ENCODE assay signal across 18 cellular contexts in genomic region chr17:57595426-57595825, GRCh38.
DNase-seq lines count a peak whose midpoint lies in the region; ATAC-seq and TF ChIP-seq lines count a peak whose summit lies in the region.
"Had no signal": no experiment of that assay in that cellular context is flagged by ENCODE, and none has a peak within 500 bp of the region (broad histone marks: within the 10 kb centered on the region; RNA-seq: fewer than 3 reads in every experiment).

No MANE protein-coding gene starts in this region.

- TF ChIP-seq CTCF in OCI-LY1 (IDR thresholded peaks at IDR 0.05; ENCODE audit: low read length): no peak

- H3K27ac ChIP-seq in OCI-LY1 (ENCODE audit: low read depth, low read length, poor library complexity, severe bottlenecking) (peak overlapping the region; percentile 98), cingulate gyrus (ENCODE audit: low read depth, low read length) (peak overlapping the region; percentile 32)
- H3K27ac ChIP-seq: HL-60, Peyer's patch had no signal

- H3K4me1 ChIP-seq in OCI-LY1 (ENCODE audit: insufficient read depth, low read length, severe bottlenecking): peaks cover 35% of the 10 kb centered on the region

- H3K36me3 Mint-ChIP-seq in activated naive CD8-positive, alpha-beta T cell: peaks cover 6% of the 10 kb centered on the region
- peaks cover 13% of the 10 kb centered on the region for H3K36me3 Mint-ChIP-seq in activated naive CD8-positive, alpha-beta T cell treated with anti-CD3 and anti-CD28 coated beads, Interleukin-2, amount 50 U/mL, for 24 hours (ENCODE audit: low read depth)
- H3K36me3 Mint-ChIP-seq in stimulated activated effector memory CD8-positive, alpha-beta T cell treated with anti-CD3 and anti-CD28 coated beads, Interleukin-12 subunit alpha, Interleukin-12 subunit beta, amount 100 ng/mL, for 72 hours: peaks cover 19% of the 10 kb centered on the region

- no peaks in the 10 kb centered on the region for H3K9me3 Mint-ChIP-seq in activated naive CD8-positive, alpha-beta T cell (ENCODE audit: low read depth)
- no peaks in the 10 kb centered on the region for H3K9me3 Mint-ChIP-seq in activated naive CD8-positive, alpha-beta T cell treated with anti-CD3 and anti-CD28 coated beads, Interleukin-2, amount 50 U/mL, for 24 hours
- no peaks in the 10 kb centered on the region for H3K9me3 Mint-ChIP-seq in stimulated activated effector memory CD8-positive, alpha-beta T cell treated with anti-CD3 and anti-CD28 coated beads, Interleukin-12 subunit alpha, Interleukin-12 subunit beta, amount 100 ng/mL, for 72 hours

- no peak for ATAC-seq in activated naive CD8-positive, alpha-beta T cell treated with anti-CD3 and anti-CD28 coated beads, Interleukin-2, amount 50 U/mL, for 24 hours
- ATAC-seq in stimulated activated effector memory CD8-positive, alpha-beta T cell treated with anti-CD3 and anti-CD28 coated beads, Interleukin-12 subunit alpha, Interleukin-12 subunit beta, amount 100 ng/mL, for 72 hours: no peak
- ATAC-seq in GM19324 (IDR thresholded peaks at IDR 0.05; ENCODE audit: low FRiP score, unreplicated experiment) (no peak), HG02938 (IDR thresholded peaks at IDR 0.05; ENCODE audit: unreplicated experiment) (no peak)

- no peak overlapping the region for H3K4me3 Mint-ChIP-seq in activated naive CD8-positive, alpha-beta T cell
- no peak overlapping the region for H3K4me3 Mint-ChIP-seq in activated naive CD8-positive, alpha-beta T cell treated with anti-CD3 and anti-CD28 coated beads, Interleukin-2, amount 50 U/mL, for 24 hours
- no peak overlapping the region for H3K4me3 Mint-ChIP-seq in stimulated activated effector memory CD8-positive, alpha-beta T cell treated with anti-CD3 and anti-CD28 coated beads, Interleukin-12 subunit alpha, Interleukin-12 subunit beta, amount 100 ng/mL, for 72 hours
- H3K4me3 Mint-ChIP-seq: H9, IgD-negative memory B cell had no signal

- H3K27me3 Mint-ChIP-seq in activated naive CD8-positive, alpha-beta T cell: no peaks in the 10 kb centered on the region
- H3K27me3 Mint-ChIP-seq in activated naive CD8-positive, alpha-beta T cell treated with anti-CD3 and anti-CD28 coated beads, Interleukin-2, amount 50 U/mL, for 24 hours: no peaks in the 10 kb centered on the region
- H3K27me3 Mint-ChIP-seq: IgD-negative memory B cell had no signal

- H3K36me3 ChIP-seq in OCI-LY1 (ENCODE audit: insufficient read depth, low read length): peaks cover 57% of the 10 kb centered on the region
- H3K36me3 ChIP-seq: Peyer's patch had no signal

- no peaks in the 10 kb centered on the region for H3F3A ChIP-seq in OCI-LY1 (ENCODE audit: insufficient read depth, low read length)

- H3K9me2 ChIP-seq in OCI-LY1 (ENCODE audit: low read depth, low read length): no peaks in the 10 kb centered on the region

- no peak overlapping the region for H3K9ac ChIP-seq in OCI-LY1 (ENCODE audit: low read length)

- H3K27me3 ChIP-seq in OCI-LY1 (ENCODE audit: insufficient read depth, low read length): no peaks in the 10 kb centered on the region
- H3K27me3 ChIP-seq: BE2C, Peyer's patch had no signal

- H3K9me3 ChIP-seq in OCI-LY1 (ENCODE audit: low read length): no peaks in the 10 kb centered on the region
- H3K9me3 ChIP-seq: BE2C, Peyer's patch had no signal

- DNase-seq in activated naive CD8-positive, alpha-beta T cell treated with anti-CD3 and anti-CD28 coated beads, Interleukin-2, amount 50 U/mL, for 24 hours: no peak
- DNase-seq in stimulated activated effector memory CD8-positive, alpha-beta T cell treated with anti-CD3 and anti-CD28 coated beads, Interleukin-12 subunit alpha, Interleukin-12 subunit beta, amount 100 ng/mL, for 72 hours (ENCODE audit: low spot score in 2 of 2): no peak
- DNase-seq in activated effector memory CD4-positive, alpha-beta T cell treated with Interleukin-2 at 50 U/mL for 16 hours: no peak
- DNase-seq: BE2C, COR-L47, GDM1, H9, NCI-H1092 treated with DMSO at 0.1 percent for 48 hours, NCI-H2081 treated with DMSO at 0.1 percent for 48 hours, NCI-H446 treated with DMSO at 0.1 percent for 48 hours, Peyer's patch had no signal

- peak overlapping the region; percentile 19 for H3K27ac Mint-ChIP-seq in activated naive CD8-positive, alpha-beta T cell
- no peak overlapping the region for H3K27ac Mint-ChIP-seq in activated naive CD8-positive, alpha-beta T cell treated with anti-CD3 and anti-CD28 coated beads, Interleukin-2, amount 50 U/mL, for 24 hours
- H3K27ac Mint-ChIP-seq in stimulated activated effector memory CD8-positive, alpha-beta T cell treated with anti-CD3 and anti-CD28 coated beads, Interleukin-12 subunit alpha, Interleukin-12 subunit beta, amount 100 ng/mL, for 72 hours: peak overlapping the region; percentile 65

- H2AFZ ChIP-seq in OCI-LY1 (ENCODE audit: low read length): no peak overlapping the region

- no peaks in the 10 kb centered on the region for H3K79me2 ChIP-seq in OCI-LY1 (ENCODE audit: insufficient read depth, low read length)

- H3K4me1 Mint-ChIP-seq in activated naive CD8-positive, alpha-beta T cell (ENCODE audit: low read depth): peaks cover 33% of the 10 kb centered on the region
- H3K4me1 Mint-ChIP-seq in activated naive CD8-positive, alpha-beta T cell treated with anti-CD3 and anti-CD28 coated beads, Interleukin-2, amount 50 U/mL, for 24 hours: peaks cover 29% of the 10 kb centered on the region
- H3K4me1 Mint-ChIP-seq in stimulated activated effector memory CD8-positive, alpha-beta T cell treated with anti-CD3 and anti-CD28 coated beads, Interleukin-12 subunit alpha, Interleukin-12 subunit beta, amount 100 ng/mL, for 72 hours: peaks cover 35% of the 10 kb centered on the region

- H4K20me1 ChIP-seq in OCI-LY1 (ENCODE audit: insufficient read depth, low read length): no peaks in the 10 kb centered on the region

- H3K4me2 ChIP-seq in OCI-LY1 (ENCODE audit: low read length): no peak overlapping the region

- no peak overlapping the region for H3K4me3 ChIP-seq in OCI-LY1 (ENCODE audit: low read depth, low read length, poor library complexity, severe bottlenecking)
- H3K4me3 ChIP-seq: Peyer's patch had no signal
